ENCODE assay signal across 1 cellular context in the genomic region with DNA sequence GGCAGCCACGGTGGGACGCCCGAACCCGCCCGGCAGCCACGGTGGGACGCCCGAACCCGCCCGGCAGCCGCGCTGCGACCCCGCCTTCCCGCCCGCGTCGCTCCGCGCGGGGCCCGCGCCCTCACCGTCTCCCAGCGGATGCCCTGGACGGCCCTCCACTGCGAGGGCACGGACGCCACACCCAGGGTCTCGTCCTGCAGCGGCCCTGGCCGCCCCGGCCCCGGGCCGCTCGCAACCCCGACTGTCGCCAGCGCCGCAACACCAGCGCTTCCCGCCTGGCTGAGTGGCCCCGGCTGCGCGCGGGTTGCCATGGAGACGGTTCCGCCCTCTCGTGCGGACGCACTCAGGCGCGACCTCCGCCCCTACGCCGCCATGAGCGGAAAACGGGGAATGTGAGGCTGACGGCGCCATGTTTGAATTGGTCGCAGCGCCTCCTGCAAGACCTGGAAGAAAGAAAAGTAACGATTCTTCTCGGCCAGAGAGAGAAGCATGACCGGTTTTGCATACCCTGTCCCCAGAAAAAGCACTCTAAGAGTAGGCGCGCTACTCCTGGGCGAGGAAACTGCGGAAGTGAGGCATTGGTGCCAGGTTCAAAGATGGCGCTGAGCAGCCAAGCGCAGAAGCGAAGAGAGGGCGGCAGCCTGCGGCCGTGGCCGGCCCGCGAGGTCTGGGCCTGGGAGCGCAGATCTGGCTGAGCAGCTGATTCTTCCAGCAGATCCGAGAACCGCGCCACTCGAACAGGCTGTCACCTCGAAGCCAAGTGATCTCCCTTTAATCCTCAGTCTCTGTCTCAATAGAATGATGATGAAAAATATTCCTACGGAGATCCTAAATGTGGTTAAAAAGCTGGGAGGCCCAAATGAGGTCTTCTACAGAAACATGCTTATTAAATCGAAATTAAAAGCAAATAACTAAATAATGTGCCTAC.
TF ChIP-seq lines count a peak whose summit lies in the region.

Gene DYNC2I2 (minus strand): TSS at position 432 of the 928 bp plus-strand sequence. CDS start 121 bp downstream, at position 311.

TF ChIP-seq in HepG2, 621 proteins besides CTCF, POLR2A, EP300 and RAD21 (continued from another document and continues in another):
- TF ChIP-seq ISL2 (CRISPR knock-in tag; IDR thresholded peaks at IDR 0.05) = peak; percentile 69; the same call in 1 of the 2 replicates
- TF ChIP-seq ZFP41 (CRISPR knock-in tag; IDR thresholded peaks at IDR 0.05; ENCODE audit: borderline replicate concordance) = peak; percentile 55; the same call in 1 of the 2 replicates
- peak; percentile 38; the same call in 1 of the 2 replicates for TF ChIP-seq ZBTB43 (CRISPR knock-in tag; conservative IDR thresholded peaks at IDR 0.05)
- TF ChIP-seq TBP (CRISPR knock-in tag; IDR thresholded peaks at IDR 0.05) = 0 out of 2 replicates have a peak, but pooled peaks have one; percentile 46
- peak; percentile 9; the same call in 1 of the 2 replicates for TF ChIP-seq CENPT (CRISPR knock-in tag; IDR thresholded peaks at IDR 0.05; ENCODE audit: low read depth)
- TF ChIP-seq ZHX1 (CRISPR knock-in tag; IDR thresholded peaks at IDR 0.05; ENCODE audit: low read depth) = peak; percentile 99
- TF ChIP-seq ZNF639 (CRISPR knock-in tag; conservative IDR thresholded peaks at IDR 0.05) = peak; percentile 84
- TF ChIP-seq FOXO1 (CRISPR knock-in tag; IDR thresholded peaks at IDR 0.05) = peak; percentile 55
- TF ChIP-seq ATF5 (CRISPR knock-in tag; IDR thresholded peaks at IDR 0.05; ENCODE audit: low read depth) = 0 out of 2 replicates have a peak, but pooled peaks have one; percentile 44
- TF ChIP-seq IRF1 (CRISPR knock-in tag; IDR thresholded peaks at IDR 0.05; ENCODE audit: low read depth) = 0 out of 2 replicates have a peak, but pooled peaks have one; percentile 72
- TF ChIP-seq NKX3-1 (CRISPR knock-in tag; IDR thresholded peaks at IDR 0.05) = peak; percentile 61; the same call in 1 of the 2 replicates
- TF ChIP-seq TGIF2 (CRISPR knock-in tag; IDR thresholded peaks at IDR 0.05) = peak; percentile 70
- TF ChIP-seq, protein P1, sequence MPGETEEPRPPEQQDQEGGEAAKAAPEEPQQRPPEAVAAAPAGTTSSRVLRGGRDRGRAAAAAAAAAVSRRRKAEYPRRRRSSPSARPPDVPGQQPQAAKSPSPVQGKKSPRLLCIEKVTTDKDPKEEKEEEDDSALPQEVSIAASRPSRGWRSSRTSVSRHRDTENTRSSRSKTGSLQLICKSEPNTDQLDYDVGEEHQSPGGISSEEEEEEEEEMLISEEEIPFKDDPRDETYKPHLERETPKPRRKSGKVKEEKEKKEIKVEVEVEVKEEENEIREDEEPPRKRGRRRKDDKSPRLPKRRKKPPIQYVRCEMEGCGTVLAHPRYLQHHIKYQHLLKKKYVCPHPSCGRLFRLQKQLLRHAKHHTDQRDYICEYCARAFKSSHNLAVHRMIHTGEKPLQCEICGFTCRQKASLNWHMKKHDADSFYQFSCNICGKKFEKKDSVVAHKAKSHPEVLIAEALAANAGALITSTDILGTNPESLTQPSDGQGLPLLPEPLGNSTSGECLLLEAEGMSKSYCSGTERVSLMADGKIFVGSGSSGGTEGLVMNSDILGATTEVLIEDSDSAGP (CRISPR knock-in tag; IDR thresholded peaks at IDR 0.05; ENCODE audit: borderline replicate concordance) = peak; percentile 93
- TF ChIP-seq ZNF570 (CRISPR knock-in tag; IDR thresholded peaks at IDR 0.05; ENCODE audit: borderline replicate concordance) = 0 out of 2 replicates have a peak, but pooled peaks have one; percentile 54
- no peak for TF ChIP-seq ZFP36 (IDR thresholded peaks at IDR 0.05; ENCODE audit: borderline replicate concordance, low read depth, low read length, partially characterized antibody)
- peak; percentile 68; the same call in 1 of the 2 replicates for TF ChIP-seq ZNF598 (CRISPR knock-in tag; IDR thresholded peaks at IDR 0.05; ENCODE audit: borderline replicate concordance)
- TF ChIP-seq SP2 (CRISPR knock-in tag; IDR thresholded peaks at IDR 0.05) = peak; percentile 67
- no peak for TF ChIP-seq ZNF383 (CRISPR knock-in tag; IDR thresholded peaks at IDR 0.05; ENCODE audit: borderline replicate concordance)
- TF ChIP-seq, protein P2, sequence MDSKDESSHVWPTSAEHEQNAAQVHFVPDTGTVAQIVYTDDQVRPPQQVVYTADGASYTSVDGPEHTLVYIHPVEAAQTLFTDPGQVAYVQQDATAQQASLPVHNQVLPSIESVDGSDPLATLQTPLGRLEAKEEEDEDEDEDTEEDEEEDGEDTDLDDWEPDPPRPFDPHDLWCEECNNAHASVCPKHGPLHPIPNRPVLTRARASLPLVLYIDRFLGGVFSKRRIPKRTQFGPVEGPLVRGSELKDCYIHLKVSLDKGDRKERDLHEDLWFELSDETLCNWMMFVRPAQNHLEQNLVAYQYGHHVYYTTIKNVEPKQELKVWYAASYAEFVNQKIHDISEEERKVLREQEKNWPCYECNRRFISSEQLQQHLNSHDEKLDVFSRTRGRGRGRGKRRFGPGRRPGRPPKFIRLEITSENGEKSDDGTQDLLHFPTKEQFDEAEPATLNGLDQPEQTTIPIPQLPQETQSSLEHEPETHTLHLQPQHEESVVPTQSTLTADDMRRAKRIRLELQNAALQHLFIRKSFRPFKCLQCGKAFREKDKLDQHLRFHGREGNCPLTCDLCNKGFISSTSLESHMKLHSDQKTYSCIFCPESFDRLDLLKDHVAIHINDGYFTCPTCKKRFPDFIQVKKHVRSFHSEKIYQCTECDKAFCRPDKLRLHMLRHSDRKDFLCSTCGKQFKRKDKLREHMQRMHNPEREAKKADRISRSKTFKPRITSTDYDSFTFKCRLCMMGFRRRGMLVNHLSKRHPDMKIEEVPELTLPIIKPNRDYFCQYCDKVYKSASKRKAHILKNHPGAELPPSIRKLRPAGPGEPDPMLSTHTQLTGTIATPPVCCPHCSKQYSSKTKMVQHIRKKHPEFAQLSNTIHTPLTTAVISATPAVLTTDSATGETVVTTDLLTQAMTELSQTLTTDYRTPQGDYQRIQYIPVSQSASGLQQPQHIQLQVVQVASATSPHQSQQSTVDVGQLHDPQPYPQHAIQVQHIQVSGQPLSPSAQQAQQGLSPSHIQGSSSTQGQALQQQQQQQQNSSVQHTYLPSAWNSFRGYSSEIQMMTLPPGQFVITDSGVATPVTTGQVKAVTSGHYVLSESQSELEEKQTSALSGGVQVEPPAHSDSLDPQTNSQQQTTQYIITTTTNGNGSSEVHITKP (CRISPR knock-in tag; IDR thresholded peaks at IDR 0.05; ENCODE audit: low read depth) = no peak
- TF ChIP-seq KMT2B (CRISPR knock-in tag; IDR thresholded peaks at IDR 0.05) = peak; percentile 94
- no peak for TF ChIP-seq SMAD1 (CRISPR knock-in tag; IDR thresholded peaks at IDR 0.05; ENCODE audit: borderline replicate concordance, low read depth)
- 0 out of 2 replicates have a peak, but pooled peaks have one; percentile 63 for TF ChIP-seq ZNF619 (CRISPR knock-in tag; IDR thresholded peaks at IDR 0.05)
- no peak for TF ChIP-seq ZNF235 (CRISPR knock-in tag; IDR thresholded peaks at IDR 0.05; ENCODE audit: borderline replicate concordance)
- peak; percentile 71; the same call in 1 of the 2 replicates for TF ChIP-seq KDM3A (CRISPR knock-in tag; IDR thresholded peaks at IDR 0.05; ENCODE audit: low read depth)
- TF ChIP-seq ZNF556 (CRISPR knock-in tag; IDR thresholded peaks at IDR 0.05; ENCODE audit: borderline replicate concordance) = peak; percentile 88
- TF ChIP-seq FOXO4 (CRISPR knock-in tag; conservative IDR thresholded peaks at IDR 0.05) = no peak
- no peak for TF ChIP-seq ZFYVE20 (CRISPR knock-in tag; IDR thresholded peaks at IDR 0.05; ENCODE audit: borderline replicate concordance, low read depth)
- TF ChIP-seq MAZ (IDR thresholded peaks at IDR 0.05; ENCODE audit: borderline replicate concordance, low read depth, low read length) = peak; percentile 63; the same call in 1 of the 2 replicates
- TF ChIP-seq MAZ (CRISPR knock-in tag; IDR thresholded peaks at IDR 0.05; ENCODE audit: low read depth) = peak; percentile 79
- 0 out of 2 replicates have a peak, but pooled peaks have one; percentile 60 for TF ChIP-seq GZF1 (CRISPR knock-in tag; IDR thresholded peaks at IDR 0.05)
- TF ChIP-seq PAXIP1 (CRISPR knock-in tag; conservative IDR thresholded peaks at IDR 0.05) = peak; percentile 68
- no peak; the same call in none of the 2 replicates for TF ChIP-seq DR1 (CRISPR knock-in tag; IDR thresholded peaks at IDR 0.05)
